In the genomic region with DNA sequence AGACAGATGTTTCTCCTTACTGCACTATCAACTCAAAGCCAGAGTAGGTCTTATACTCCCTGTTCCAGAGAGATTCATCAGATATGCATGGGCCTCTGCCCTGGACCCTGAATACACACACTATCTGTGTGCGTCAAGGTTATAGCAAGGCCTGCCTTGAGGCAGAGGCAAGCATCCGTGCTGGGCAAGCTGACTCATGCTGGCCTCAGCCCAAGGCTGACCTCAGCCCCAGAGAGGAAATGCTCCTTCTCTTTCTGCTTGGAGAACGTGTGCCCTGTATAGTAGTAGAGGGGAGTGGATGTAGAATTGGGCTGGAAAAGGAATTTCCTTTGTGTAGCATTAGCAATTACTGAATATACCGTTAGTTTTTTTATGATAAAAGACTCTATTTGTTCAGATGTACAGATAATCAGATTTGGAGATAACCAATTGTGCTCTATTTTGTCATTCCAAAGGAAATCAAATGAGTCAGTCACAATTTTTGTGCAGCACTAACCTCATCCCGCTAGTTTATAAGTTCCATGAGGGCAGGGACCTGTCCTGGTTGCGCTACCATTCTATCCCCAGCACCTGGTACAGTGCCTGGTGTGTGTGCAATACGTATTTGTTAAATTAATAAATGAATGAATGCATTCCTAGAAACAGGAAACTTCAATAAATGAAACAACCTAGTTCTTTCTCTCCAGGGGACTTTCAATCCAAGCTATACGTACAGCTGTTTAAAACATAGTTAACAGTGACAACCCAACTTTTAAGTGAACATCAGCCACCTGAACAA, we compare ENCODE assay signal across 8 cellular contexts. TPM values are rescaled to one million over a fixed set of nuclear protein-coding genes. Genes with fewer than 3 reads are reported as not detected.
DNase-seq lines count a peak whose midpoint lies in the region; ATAC-seq and TF ChIP-seq lines count a peak whose summit lies in the region.

No MANE protein-coding gene starts in this region.

- H3K27ac ChIP-seq in mesendoderm (ENCODE audit: low read depth, low read length): no peak overlapping the region

- H3K4ac ChIP-seq in mesendoderm (ENCODE audit: low read depth, low read length): no peak overlapping the region

- no peak overlapping the region for H3K23ac ChIP-seq in mesendoderm (ENCODE audit: low read length)

- no peaks in the 10 kb centered on the region for H3K9me3 ChIP-seq in HAP-1

- H3K9ac ChIP-seq in mesendoderm (ENCODE audit: low read length): no peak overlapping the region

- H3K56ac ChIP-seq in mesendoderm (ENCODE audit: low read length): no peak overlapping the region

- H3K36me3 ChIP-seq in mesendoderm (ENCODE audit: control insufficient read depth, insufficient read depth, low read length) (no peaks in the 10 kb centered on the region), HAP-1 (replicated peaks) (no peaks in the 10 kb centered on the region)

- H2BK120ac ChIP-seq in mesendoderm (ENCODE audit: low read depth, low read length): no peak overlapping the region

- ATAC-seq in HG03469 (IDR thresholded peaks at IDR 0.05; ENCODE audit: unreplicated experiment): no peak
- ATAC-seq in GM19463 (IDR thresholded peaks at IDR 0.05; ENCODE audit: unreplicated experiment): no peak

- no peak overlapping the region for H4K8ac ChIP-seq in mesendoderm (ENCODE audit: low read depth, low read length)

- no peak overlapping the region for H4K5ac ChIP-seq in mesendoderm (ENCODE audit: low read length)

- H2BK15ac ChIP-seq in mesendoderm (replicated peaks; ENCODE audit: low read depth): no peak overlapping the region

- no peaks in the 10 kb centered on the region for H3K79me1 ChIP-seq in mesendoderm (ENCODE audit: low read length)

- no peak overlapping the region for H3K18ac ChIP-seq in mesendoderm (ENCODE audit: low read length)

- WGBS in mesendoderm (ENCODE audit: extremely low coverage, insufficient coverage, low lambda C conversion rate): no CpG with 5 or more reads among the region's 8 CpGs

- no peaks in the 10 kb centered on the region for H3K4me1 ChIP-seq in mesendoderm (ENCODE audit: control insufficient read depth, low read depth, low read length)
- H3K4me1 ChIP-seq in HAP-1: peaks cover 15% of the 10 kb centered on the region; the same call in 1 of the 2 replicates

- H2AK5ac ChIP-seq in mesendoderm (ENCODE audit: low read length): no peak overlapping the region

- peak; percentile 93 for DNase-seq in AG20443 (ENCODE audit: low spot score)
- peak; percentile 90 for DNase-seq in NCI-H2196 (lab: John Stamatoyannopoulos, UW; ENCODE audit: unreplicated experiment)
- peak; percentile 95 for DNase-seq in choroid plexus epithelial cell (ENCODE audit: low read depth)
- peak; percentile 65 for DNase-seq in mesendoderm
- DNase-seq in stimulated activated CD4-positive, alpha-beta T cell treated with anti-CD3 and anti-CD28 coated beads, Interleukin-1b, Interleukin-23, amount 100 ng/mL, for 48 hours: no peak
- DNase-seq in HAP-1 (ENCODE audit: low spot score in 2 of 2): no peak

- no peaks in the 10 kb centered on the region for H3K79me2 ChIP-seq in mesendoderm (ENCODE audit: control insufficient read depth, insufficient read depth, low read length)

- no peak for TF ChIP-seq CTCF in choroid plexus epithelial cell (conservative IDR thresholded peaks at IDR 0.05; ENCODE audit: low read depth, low read length)

- no peak overlapping the region for H3K4me2 ChIP-seq in mesendoderm (ENCODE audit: low read length)

- no peak overlapping the region for H3K4me3 ChIP-seq in choroid plexus epithelial cell (ENCODE audit: low read depth, low read length)
- H3K4me3 ChIP-seq in mesendoderm (ENCODE audit: low read length): no peak overlapping the region
- no peak overlapping the region for H3K4me3 ChIP-seq in HAP-1

- H3K27me3 ChIP-seq in mesendoderm (ENCODE audit: insufficient read depth, low read length, poor library complexity): no peaks in the 10 kb centered on the region
- no peaks in the 10 kb centered on the region for H3K27me3 ChIP-seq in HAP-1 (ENCODE audit: low read depth)

- in situ Hi-C loops in HAP-1 (cut with MboI; ENCODE audit: low sequenced_read_pairs): no loop called here

- H2BK5ac ChIP-seq in mesendoderm (ENCODE audit: low read length): no peak overlapping the region

RNA-seq across cellular contexts. Expression of a gene that starts 13.3 kb away (rescaled TPM):
- polyA plus RNA-seq in mesendoderm (2013, experiment 1 of 2): 0.86 TPM
- 1.0 TPM for polyA plus RNA-seq in mesendoderm (2013, experiment 2 of 2)

RNA-seq across cellular contexts. Expression of a gene that starts 24.6 kb away (rescaled TPM):
- 160 TPM for polyA plus RNA-seq in mesendoderm (2013, experiment 1 of 2)
- 159 TPM for polyA plus RNA-seq in mesendoderm (2013, experiment 2 of 2)

Comparison
In these comparisons a context has a peak if more than half of its experiments do, and no peak if none do; other contexts are left out.
1. DNase-seq: peak in AG20443 (single experiment), NCI-H2196 (single experiment), choroid plexus epithelial cell (single experiment) and mesendoderm (single experiment); none in stimulated activated CD4-positive, alpha-beta T cell treated with anti-CD3 and anti-CD28 coated beads, Interleukin-1b, Interleukin-23, amount 100 ng/mL, for 48 hours (single experiment) and HAP-1 (0 of 2).